In genomic region chr2:37672870-37673184, GRCh38 we compare ENCODE assay signal across 8 cellular contexts. TPM values are rescaled to one million over a fixed set of nuclear protein-coding genes. Genes with fewer than 3 reads are reported as not detected.
A peak's percentile ranks its signal among the peaks of the same experiment; 100 is the strongest.
DNase-seq lines count a peak whose midpoint lies in the region; ATAC-seq and TF ChIP-seq lines count a peak whose summit lies in the region.

No MANE protein-coding gene starts in this region.

- no peak for TF ChIP-seq POLR2A in vagina (IDR thresholded peaks at IDR 0.05)

- H3K4me3 Mint-ChIP-seq in mesothelial cell of epicardium = peak overlapping the region; percentile 81

- in situ Hi-C loops in mammary epithelial cell (cut with MboI; ENCODE audit: low sequenced_read_pairs in 2 of 2) = no loop called here

- peaks cover 37% of the 10 kb centered on the region for H3K79me2 ChIP-seq in mammary epithelial cell (ENCODE audit: insufficient read depth, low read length)

- no peaks in the 10 kb centered on the region for H3K36me3 Mint-ChIP-seq in mesothelial cell of epicardium

- H3K4me3 ChIP-seq in heart right ventricle (peak overlapping the region in 9 of 10 donors; percentile 78 to 99 (median 95)), mammary epithelial cell (replicated peaks in 1 of 3; ENCODE audit: insufficient read depth in 1 of 3, low read depth in 2 of 3, low read length in 3 of 3) (peak overlapping the region; percentile 88 to 96 (median 93)), vagina (peak overlapping the region; percentile 83 to 97)

- H3K27ac Mint-ChIP-seq in mesothelial cell of epicardium = peak overlapping the region; percentile 69

- 6 to 13% methylated on average over 7 of the region's 7 CpGs for WGBS in heart right ventricle, 2 donors
- WGBS in mammary epithelial cell (ENCODE audit: low coverage, missing lambda C conversion rate) = 14% methylated on average over 6 of the region's 7 CpGs

- no peaks in the 10 kb centered on the region for H3K9me3 Mint-ChIP-seq in mesothelial cell of epicardium

- DNase-seq in heart right ventricle = no peak
- DNase-seq in Right ventricle myocardium superior = no peak
- no peak for DNase-seq in mammary epithelial cell
- no peak for DNase-seq in mesothelial cell of epicardium (ENCODE audit: low spot score in 2 of 2, unreplicated experiment in 2 of 2)
- no peak for DNase-seq in vagina (ENCODE audit: extremely low spot score in 2 of 2)
- DNase-seq in epidermal melanocyte (ENCODE audit: insufficient read length, low spot score) = no peak
- DNase-seq in glomerular visceral epithelial cell (ENCODE audit: extremely low spot score) = no peak

- H3K36me3 ChIP-seq in heart right ventricle = no peaks in the 10 kb centered on the region
- H3K36me3 ChIP-seq in mammary epithelial cell (ENCODE audit: insufficient read depth, low read length) = peaks cover 9% of the 10 kb centered on the region
- no peaks in the 10 kb centered on the region for H3K36me3 ChIP-seq in vagina

- H4K20me1 ChIP-seq in mammary epithelial cell (ENCODE audit: insufficient read depth, low read length) = peaks cover 3% of the 10 kb centered on the region

- ATAC-seq in heart right ventricle (no peak), Right ventricle myocardium superior (ENCODE audit: poor library complexity) (no peak), GM19452 (IDR thresholded peaks at IDR 0.05; ENCODE audit: unreplicated experiment) (no peak)

- TF ChIP-seq CTCF in heart right ventricle (IDR thresholded peaks at IDR 0.05) = no peak
- no peak for TF ChIP-seq CTCF in mammary epithelial cell (conservative IDR thresholded peaks at IDR 0.05 in 1 of 2, IDR thresholded peaks at IDR 0.05 in 1 of 2; ENCODE audit: extremely low read depth in 1 of 2, insufficient read depth in 1 of 2, low read depth in 1 of 2, low read length in 2 of 2)
- no peak for TF ChIP-seq CTCF in mesothelial cell of epicardium (IDR thresholded peaks at IDR 0.05; ENCODE audit: unreplicated experiment)
- TF ChIP-seq CTCF in vagina (IDR thresholded peaks at IDR 0.05) = no peak

- BruUV-seq in mammary epithelial cell (replicated peaks; lab: Mats Ljungman, UMichigan) = TSS peak; percentile 29

- no peaks in the 10 kb centered on the region for H3K27me3 Mint-ChIP-seq in mesothelial cell of epicardium (ENCODE audit: low read depth)

- intact Hi-C loops in heart right ventricle (cut with DNase I) (loop anchor here (2.0 to 10.0 kb wide), 13 partner anchors 86 to 258 kb away; no protein-coding TSS in a partner anchor), Right ventricle myocardium superior (cut with DNase I) (loop anchor here (5.0 to 10.0 kb wide), 2 partner anchors 132 to 159 kb away; no protein-coding TSS in a partner anchor), mammary epithelial cell (cut with micrococcal nuclease) (loop anchor here (1.0 kb wide), 1 partner anchor 38 kb away; no protein-coding TSS in a partner anchor), vagina (cut with DNase I) (no loop called here)

- CTCF ChIA-PET in mammary epithelial cell (lab: Charles Lee; ENCODE audit: low non-redundant PET) = no interaction called here

- H3K9ac ChIP-seq in mammary epithelial cell (ENCODE audit: insufficient read depth, low read length) = peak overlapping the region; percentile 70

- no peaks in the 10 kb centered on the region for H3K9me3 ChIP-seq in heart right ventricle
- no peaks in the 10 kb centered on the region for H3K9me3 ChIP-seq in mammary epithelial cell (replicated peaks; ENCODE audit: insufficient read depth, low read length)
- H3K9me3 ChIP-seq in vagina = no peaks in the 10 kb centered on the region

- dilution Hi-C loops in mammary epithelial cell (cut with HindIII; ENCODE audit: low sequenced_read_pairs) = no loop called here

- H3K27ac ChIP-seq in heart right ventricle (peak overlapping the region; percentile 91 to 100 (median 99)), mammary epithelial cell (ENCODE audit: insufficient read depth, low read depth, low read length) (peak overlapping the region; percentile 65), vagina (peak overlapping the region; percentile 89)

- peak overlapping the region; percentile 97 for H2AFZ ChIP-seq in mammary epithelial cell (ENCODE audit: low read depth, low read length)

- peaks cover 30% of the 10 kb centered on the region for H3K4me1 Mint-ChIP-seq in mesothelial cell of epicardium

- peaks cover 3 to 58% (median 24%) of the 10 kb centered on the region in 9 donors for H3K4me1 ChIP-seq in heart right ventricle
- H3K4me1 ChIP-seq in mammary epithelial cell (ENCODE audit: insufficient read depth, low read length) = peaks cover 38% of the 10 kb centered on the region
- peaks cover 12% of the 10 kb centered on the region for H3K4me1 ChIP-seq in vagina

- H3K27me3 ChIP-seq in heart right ventricle (no peaks in the 10 kb centered on the region), mammary epithelial cell (ENCODE audit: insufficient read depth, low read length) (no peaks in the 10 kb centered on the region), vagina (no peaks in the 10 kb centered on the region)

- H3K4me2 ChIP-seq in mammary epithelial cell (ENCODE audit: insufficient read depth, low read depth, low read length) = peak overlapping the region; percentile 96

RNA-seq across cellular contexts. Expression of gene CDC42EP3, which starts 1.4 kb away (rescaled TPM):
- total RNA-seq in heart right ventricle = 100 to 1,000 TPM in 6 of 10 donors, 10 to 100 TPM in 4; 67.3 to 188 (median 143) TPM
- 10 to 100 TPM; 28.4 to 32.9 TPM for polyA plus RNA-seq in heart right ventricle
- total RNA-seq in Right ventricle myocardium superior = 75.3 TPM
- 100 to 1,000 TPM in 1 of 2 donors, 10 to 100 TPM in 1; 96.7 to 276 TPM for total RNA-seq in mammary epithelial cell
- polyA plus RNA-seq in mammary epithelial cell = 84.4 TPM
- 192 TPM for polyA minus RNA-seq in mammary epithelial cell
- total RNA-seq in mesothelial cell of epicardium = 48.7 to 53.8 TPM (median 48.9 TPM) in 3 replicates
- 44.4 TPM for total RNA-seq in vagina
